Comparison of ENCODE assay signal across 8 cellular contexts in genomic region chrX:73562986-73563739, GRCh38. TPM values are rescaled to one million over a fixed set of nuclear protein-coding genes. Genes with fewer than 3 reads are reported as not detected.
A peak's percentile ranks its signal among the peaks of the same experiment; 100 is the strongest.
DNase-seq lines count a peak whose midpoint lies in the region; ATAC-seq and TF ChIP-seq lines count a peak whose summit lies in the region.

Gene CHIC1 (plus strand): TSS chrX:73563197. CDS start chrX:73563285, 88 bp downstream.

- no peaks in the 10 kb centered on the region for H3K27me3 Mint-ChIP-seq in endodermal cell (ENCODE audit: insufficient read depth)

- H3K27ac Mint-ChIP-seq in endodermal cell, result peak within 1 kb of the TSS; percentile 94

- TF ChIP-seq CTCF in AG10803 (conservative IDR thresholded peaks at IDR 0.05; ENCODE audit: low read length) (no peak), endodermal cell (conservative IDR thresholded peaks at IDR 0.05) (no peak)

- peaks cover 4% of the 10 kb centered on the region for H3K4me1 ChIP-seq in endodermal cell (ENCODE audit: control insufficient read depth, insufficient read depth, low read length)

- H3K27ac ChIP-seq in endodermal cell (ENCODE audit: low read depth, low read length), result peak within 1 kb of the TSS; percentile 66

- H3K9me3 ChIP-seq in endodermal cell (ENCODE audit: control insufficient read depth, low read length), result no peaks in the 10 kb centered on the region

- H3K36me3 Mint-ChIP-seq in endodermal cell (ENCODE audit: low read depth), result no peaks in the 10 kb centered on the region

- H3K9me3 Mint-ChIP-seq in endodermal cell, result peaks cover 3% of the 10 kb centered on the region

- H3K4me3 ChIP-seq in AG10803 (ENCODE audit: low read length), result peak within 1 kb of the TSS; percentile 71
- peak within 1 kb of the TSS; percentile 90 for H3K4me3 ChIP-seq in endodermal cell (ENCODE audit: low read length)

- peak within 1 kb of the TSS; percentile 57 for H3K9ac ChIP-seq in endodermal cell (ENCODE audit: extremely low read depth, low read length, poor library complexity, severe bottlenecking)

- H3K27me3 ChIP-seq in endodermal cell (ENCODE audit: control insufficient read depth, insufficient read depth, low read length, poor library complexity, severe bottlenecking), result peaks cover 15% of the 10 kb centered on the region

- DNase-seq in AG10803 (ENCODE audit: low read depth), result peak; percentile 55
- peak; percentile 82 for DNase-seq in NCI-H748 (lab: John Stamatoyannopoulos, UW; ENCODE audit: unreplicated experiment)
- peak; percentile 14 for DNase-seq in activated CD8-positive, alpha-beta memory T cell treated with anti-CD3 and anti-CD28 coated beads, Interleukin-2, amount 50 U/mL, for 24 hours (ENCODE audit: extremely low read depth)
- peak; percentile 90 for DNase-seq in endodermal cell
- peak; percentile 75 for DNase-seq in midbrain (lab: John Stamatoyannopoulos, UW)
- DNase-seq in stimulated activated CD8-positive, alpha-beta memory T cell treated with anti-CD3 and anti-CD28 coated beads, Interleukin-15, amount 100 ng/mL, for 4 hours (ENCODE audit: low read depth in 2 of 2), result peak; percentile 32 to 41

- H3K36me3 ChIP-seq in endodermal cell (ENCODE audit: control insufficient read depth, insufficient read depth, low read length), result no peaks in the 10 kb centered on the region

- no peaks in the 10 kb centered on the region for H3K4me1 Mint-ChIP-seq in endodermal cell

- peak; percentile 62 for ATAC-seq in GM19043 (IDR thresholded peaks at IDR 0.05; ENCODE audit: low read depth, unreplicated experiment)
- ATAC-seq in HG03378 (IDR thresholded peaks at IDR 0.05; ENCODE audit: unreplicated experiment), result peak; percentile 56

- H3K4me3 Mint-ChIP-seq in endodermal cell, result peak within 1 kb of the TSS; percentile 77

- 0% methylated on average over 7 to 40 of the region's 51 CpGs for WGBS in endodermal cell (ENCODE audit: insufficient coverage in 1 of 2, insufficient read length in 1 of 2), 2 experiments

RNA-seq across cellular contexts. Expression of gene CHIC1, which starts in this region (rescaled TPM):
- total RNA-seq in endodermal cell, result 1 to 10 TPM; 6.1 to 7.4 TPM
- 5.4 TPM for polyA plus RNA-seq in endodermal cell (2013, experiment 1 of 2)
- 5.4 TPM for polyA plus RNA-seq in endodermal cell (2013, experiment 2 of 2)

Comparison
In these comparisons a context has a peak if more than half of its experiments do, and no peak if none do; other contexts are left out.
1. Peak in every context shown above with its lines: DNase-seq, ATAC-seq, H3K4me3 ChIP-seq and H3K27ac ChIP-seq.
2. DNase-seq: peak in every context shown above with its lines; median percentile 90 in endodermal cell; 82 in NCI-H748; 75 in midbrain; 55 in AG10803; 36 in stimulated activated CD8-positive, alpha-beta memory T cell treated with anti-CD3 and anti-CD28 coated beads, Interleukin-15, amount 100 ng/mL, for 4 hours; 14 in activated CD8-positive, alpha-beta memory T cell treated with anti-CD3 and anti-CD28 coated beads, Interleukin-2, amount 50 U/mL, for 24 hours.